ENCODE assay signal across 22 cellular contexts in genomic region chr6:154228521-154228905, GRCh38.
A peak's percentile ranks its signal among the peaks of the same experiment; 100 is the strongest.
DNase-seq lines count a peak whose midpoint lies in the region; ATAC-seq and TF ChIP-seq lines count a peak whose summit lies in the region.
"Had no signal": no experiment of that assay in that cellular context is flagged by ENCODE, and none has a peak within 500 bp of the region (broad histone marks: within the 10 kb centered on the region; RNA-seq: fewer than 3 reads in every experiment).

No MANE protein-coding gene starts in this region.

- H3K27ac Mint-ChIP-seq in activated CD4-positive, alpha-beta memory T cell treated with anti-CD3 and anti-CD28 coated beads for 36 hours, result peak overlapping the region; percentile 1
- H3K27ac Mint-ChIP-seq in activated CD4-positive, alpha-beta memory T cell treated with anti-CD3 and anti-CD28 coated beads, Interleukin-2, amount 10 ng/mL, durations not matched to agents 7 days and 5 days, result no peak overlapping the region
- H3K27ac Mint-ChIP-seq in activated naive CD8-positive, alpha-beta T cell, result peak overlapping the region; percentile 83
- H3K27ac Mint-ChIP-seq in natural killer cell, result peak overlapping the region; percentile 76 to 92
- H3K27ac Mint-ChIP-seq: activated CD4-positive, alpha-beta T cell treated with anti-CD3 and anti-CD28 coated beads, Interleukin-2, amount 10 ng/mL, durations not matched to agents 24 days and 14 days; naive B cell had no signal

- intact Hi-C loops in activated CD4-positive, alpha-beta memory T cell treated with anti-CD3 and anti-CD28 coated beads for 36 hours (cut with micrococcal nuclease), result no loop called here
- intact Hi-C loops in natural killer cell (cut with micrococcal nuclease) (no loop called here), Right ventricle myocardium superior (cut with DNase I) (no loop called here)

- H3K27me3 Mint-ChIP-seq in activated CD4-positive, alpha-beta memory T cell treated with anti-CD3 and anti-CD28 coated beads for 36 hours, result no peaks in the 10 kb centered on the region
- no peaks in the 10 kb centered on the region for H3K27me3 Mint-ChIP-seq in activated CD4-positive, alpha-beta memory T cell treated with anti-CD3 and anti-CD28 coated beads, Interleukin-2, amount 10 ng/mL, durations not matched to agents 7 days and 5 days
- H3K27me3 Mint-ChIP-seq in activated naive CD8-positive, alpha-beta T cell, result no peaks in the 10 kb centered on the region
- H3K27me3 Mint-ChIP-seq in natural killer cell (ENCODE audit: low read depth in 2 of 2), result no peaks in the 10 kb centered on the region
- H3K27me3 Mint-ChIP-seq: activated CD4-positive, alpha-beta T cell treated with anti-CD3 and anti-CD28 coated beads, Interleukin-2, amount 10 ng/mL, durations not matched to agents 24 days and 14 days had no signal

- ATAC-seq in natural killer cell, result no peak
- no peak for ATAC-seq in Right ventricle myocardium superior (ENCODE audit: poor library complexity)
- ATAC-seq in GM19035 (IDR thresholded peaks at IDR 0.05; ENCODE audit: unreplicated experiment), result no peak
- ATAC-seq: GM12878; heart right ventricle; stimulated activated effector memory CD8-positive, alpha-beta T cell treated with anti-CD3 and anti-CD28 coated beads, Interleukin-12 subunit alpha, Interleukin-12 subunit beta, amount 100 ng/mL, for 72 hours; upper lobe of right lung had no signal

- POLR2A ChIA-PET in activated CD4-positive, alpha-beta memory T cell treated with anti-CD3 and anti-CD28 coated beads for 36 hours (lab: Charles Lee), result interaction anchor here (1.0 kb wide), 1 partner anchor 18 kb away, joined by 3 read pairs; no protein-coding TSS in a partner anchor
- POLR2A ChIA-PET in activated CD4-positive, alpha-beta memory T cell treated with anti-CD3 and anti-CD28 coated beads, Interleukin-2, amount 10 ng/mL, durations not matched to agents 7 days and 5 days (lab: Charles Lee), result interaction anchor here (2.2 kb wide), 1 partner anchor 13 kb away, joined by 9 read pairs; no protein-coding TSS in a partner anchor

- DNase-seq in activated CD4-positive, alpha-beta memory T cell treated with anti-CD3 and anti-CD28 coated beads for 36 hours, result no peak
- no peak for DNase-seq in activated CD4-positive, alpha-beta memory T cell treated with anti-CD3 and anti-CD28 coated beads, Interleukin-2, amount 10 ng/mL, durations not matched to agents 7 days and 5 days
- DNase-seq in Daoy (ENCODE audit: low read depth), result peak; percentile 28
- no peak for DNase-seq in natural killer cell
- DNase-seq in Right ventricle myocardium superior, result no peak
- no peak for DNase-seq in pons (ENCODE audit: low spot score)
- DNase-seq: activated CD4-positive, alpha-beta T cell treated with anti-CD3 and anti-CD28 coated beads, Interleukin-2, amount 10 ng/mL, durations not matched to agents 24 days and 14 days; brain microvascular endothelial cell; heart right ventricle; midbrain; naive B cell; NCI-H1092 treated with DMSO at 0.1 percent for 48 hours; NCI-H1694 treated with DMSO at 0.1 percent for 48 hours; NCI-H2171; SJCRH30; stimulated activated CD4-positive, alpha-beta T cell treated with anti-CD3 and anti-CD28 coated beads, Interleukin-4, amount 100 ng/mL, for 24 hours; upper lobe of right lung; WERI-Rb-1 had no signal

- CTCF ChIA-PET in activated CD4-positive, alpha-beta memory T cell treated with anti-CD3 and anti-CD28 coated beads for 36 hours (lab: Charles Lee), result interaction anchor here (2.4 kb wide), 1 partner anchor 48 kb away, joined by 7 read pairs; no protein-coding TSS in a partner anchor
- CTCF ChIA-PET in activated CD4-positive, alpha-beta memory T cell treated with anti-CD3 and anti-CD28 coated beads, Interleukin-2, amount 10 ng/mL, durations not matched to agents 7 days and 5 days (lab: Charles Lee), result no interaction called here

- H3K4me3 Mint-ChIP-seq in activated CD4-positive, alpha-beta memory T cell treated with anti-CD3 and anti-CD28 coated beads for 36 hours, result no peak overlapping the region
- no peak overlapping the region for H3K4me3 Mint-ChIP-seq in activated CD4-positive, alpha-beta memory T cell treated with anti-CD3 and anti-CD28 coated beads, Interleukin-2, amount 10 ng/mL, durations not matched to agents 7 days and 5 days
- H3K4me3 Mint-ChIP-seq in activated naive CD8-positive, alpha-beta T cell, result peak overlapping the region; percentile 30
- H3K4me3 Mint-ChIP-seq in natural killer cell, result no peak overlapping the region
- H3K4me3 Mint-ChIP-seq: activated CD4-positive, alpha-beta T cell treated with anti-CD3 and anti-CD28 coated beads, Interleukin-2, amount 10 ng/mL, durations not matched to agents 24 days and 14 days; naive B cell had no signal

- peaks cover 77% of the 10 kb centered on the region for H3K4me1 Mint-ChIP-seq in activated CD4-positive, alpha-beta memory T cell treated with anti-CD3 and anti-CD28 coated beads for 36 hours (ENCODE audit: low read depth)
- H3K4me1 Mint-ChIP-seq in activated CD4-positive, alpha-beta memory T cell treated with anti-CD3 and anti-CD28 coated beads, Interleukin-2, amount 10 ng/mL, durations not matched to agents 7 days and 5 days, result peaks cover 53% of the 10 kb centered on the region
- H3K4me1 Mint-ChIP-seq in activated naive CD8-positive, alpha-beta T cell (ENCODE audit: low read depth), result peaks cover 85% of the 10 kb centered on the region
- peaks cover 66 to 69% of the 10 kb centered on the region in 2 donors for H3K4me1 Mint-ChIP-seq in natural killer cell

- no peaks in the 10 kb centered on the region for H3K9me3 Mint-ChIP-seq in activated CD4-positive, alpha-beta memory T cell treated with anti-CD3 and anti-CD28 coated beads for 36 hours
- no peaks in the 10 kb centered on the region for H3K9me3 Mint-ChIP-seq in activated CD4-positive, alpha-beta memory T cell treated with anti-CD3 and anti-CD28 coated beads, Interleukin-2, amount 10 ng/mL, durations not matched to agents 7 days and 5 days
- H3K9me3 Mint-ChIP-seq in activated naive CD8-positive, alpha-beta T cell (ENCODE audit: low read depth), result no peaks in the 10 kb centered on the region
- no peaks in the 10 kb centered on the region for H3K9me3 Mint-ChIP-seq in natural killer cell
- H3K9me3 Mint-ChIP-seq: stimulated activated effector memory CD8-positive, alpha-beta T cell treated with anti-CD3 and anti-CD28 coated beads, Interleukin-12 subunit alpha, Interleukin-12 subunit beta, amount 100 ng/mL, for 72 hours had no signal

- no peaks in the 10 kb centered on the region for H3K36me3 Mint-ChIP-seq in activated CD4-positive, alpha-beta memory T cell treated with anti-CD3 and anti-CD28 coated beads for 36 hours
- H3K36me3 Mint-ChIP-seq in activated CD4-positive, alpha-beta memory T cell treated with anti-CD3 and anti-CD28 coated beads, Interleukin-2, amount 10 ng/mL, durations not matched to agents 7 days and 5 days (ENCODE audit: low read depth), result no peaks in the 10 kb centered on the region
- peaks cover 17% of the 10 kb centered on the region for H3K36me3 Mint-ChIP-seq in activated naive CD8-positive, alpha-beta T cell
- H3K36me3 Mint-ChIP-seq in natural killer cell, result no peaks in the 10 kb centered on the region
- H3K36me3 Mint-ChIP-seq: naive B cell had no signal

- no peak for TF ChIP-seq CTCF in natural killer cell (IDR thresholded peaks at IDR 0.05)
